In genomic region chr22:26632422-26633155, GRCh38 we compare ENCODE assay signal across 24 cellular contexts. TPM values are rescaled to one million over a fixed set of nuclear protein-coding genes. Genes with fewer than 3 reads are reported as not detected.
DNase-seq lines count a peak whose midpoint lies in the region; ATAC-seq, FAIRE-seq and TF ChIP-seq lines count a peak whose summit lies in the region.
"Had no signal": no experiment of that assay in that cellular context is flagged by ENCODE, and none has a peak within 500 bp of the region (broad histone marks: within the 10 kb centered on the region; RNA-seq: fewer than 3 reads in every experiment).

No MANE protein-coding gene starts in this region.

- H3K4me2 ChIP-seq in Loucy (ENCODE audit: low read depth, low read length, poor library complexity, severe bottlenecking) = peak overlapping the region; percentile 48
- peak overlapping the region; percentile 77 for H3K4me2 ChIP-seq in K562 (ENCODE audit: insufficient read depth, low read length)
- H3K4me2 ChIP-seq in smooth muscle cell = peak overlapping the region; percentile 26

- in situ Hi-C loops in K562 (cut with MboI) = no loop called here

- H3K9me1 ChIP-seq in K562 (ENCODE audit: control insufficient read depth, insufficient read depth, low read length) = peaks cover 4% of the 10 kb centered on the region

- H3K36me3 ChIP-seq in Loucy (ENCODE audit: insufficient read depth, low read length) (no peaks in the 10 kb centered on the region), K562 (ENCODE audit: control insufficient read depth, insufficient read depth, low read length) (no peaks in the 10 kb centered on the region), smooth muscle cell (ENCODE audit: low read depth) (no peaks in the 10 kb centered on the region), WERI-Rb-1 (no peaks in the 10 kb centered on the region)
- H3K36me3 ChIP-seq: BE2C, tibial nerve had no signal

- no peaks in the 10 kb centered on the region for H3K9me2 ChIP-seq in Loucy (replicated peaks; ENCODE audit: low read depth, low read length)

- TF ChIP-seq CTCF in Loucy (conservative IDR thresholded peaks at IDR 0.05; ENCODE audit: low read length) = no peak
- no peak for TF ChIP-seq CTCF in K562 (IDR thresholded peaks at IDR 0.05 in 2 of 3, conservative IDR thresholded peaks at IDR 0.05 in 1 of 3; ENCODE audit: insufficient read depth in 2 of 3, low read depth in 1 of 3, low read length in 3 of 3)
- no peak for TF ChIP-seq CTCF in smooth muscle cell (IDR thresholded peaks at IDR 0.05; ENCODE audit: borderline replicate concordance, insufficient read depth, poor library complexity, severe bottlenecking)
- no peak for TF ChIP-seq CTCF in WERI-Rb-1 (IDR thresholded peaks at IDR 0.05; ENCODE audit: low read depth, low read length)

- H3F3A ChIP-seq in Loucy (ENCODE audit: low read depth) (no peaks in the 10 kb centered on the region), smooth muscle cell (ENCODE audit: low read depth) (no peaks in the 10 kb centered on the region)

- 0% methylated on average over 8 of the region's 8 CpGs for WGBS in K562 (ENCODE audit: insufficient coverage, low coverage, missing lambda C conversion rate)
- 47% methylated on average over 8 of the region's 8 CpGs for WGBS in right cardiac atrium
- WGBS in smooth muscle cell (ENCODE audit: low lambda C conversion rate) = 60% methylated on average over 8 of the region's 8 CpGs

- H3K79me2 ChIP-seq in Loucy (ENCODE audit: insufficient read depth, low read length) = no peaks in the 10 kb centered on the region
- peaks cover 7% of the 10 kb centered on the region; the same call in 1 of the 3 replicates for H3K79me2 ChIP-seq in K562 (ENCODE audit: control insufficient read depth, insufficient read depth, low read length)
- no peaks in the 10 kb centered on the region for H3K79me2 ChIP-seq in smooth muscle cell (ENCODE audit: low read depth)

- H4K20me1 ChIP-seq in Loucy (ENCODE audit: insufficient read depth, low read length, poor library complexity, severe bottlenecking) (no peaks in the 10 kb centered on the region), K562 (replicated peaks; ENCODE audit: control insufficient read depth, insufficient read depth, low read length) (no peaks in the 10 kb centered on the region), smooth muscle cell (ENCODE audit: low read depth) (no peaks in the 10 kb centered on the region)

- H2AFZ ChIP-seq in Loucy (ENCODE audit: low read length) (peak overlapping the region; percentile 72), K562 (ENCODE audit: low read depth, low read length) (peak overlapping the region; percentile 63), smooth muscle cell (ENCODE audit: low read depth) (peak overlapping the region; percentile 94)

- H3K27me3 ChIP-seq in Loucy (ENCODE audit: insufficient read depth, low read length, poor library complexity, severe bottlenecking) (no peaks in the 10 kb centered on the region), K562 (ENCODE audit: control insufficient read depth in 2 of 2, insufficient read depth in 2 of 2, low read length in 2 of 2) (no peaks in the 10 kb centered on the region), right cardiac atrium (ENCODE audit: control insufficient read depth, insufficient read depth) (no peaks in the 10 kb centered on the region), smooth muscle cell (ENCODE audit: low read depth) (no peaks in the 10 kb centered on the region), WERI-Rb-1 (ENCODE audit: insufficient read depth, low read depth, severe bottlenecking) (no peaks in the 10 kb centered on the region)
- H3K27me3 ChIP-seq: BE2C had no signal

- intact Hi-C loops in K562 (cut with micrococcal nuclease) (no loop called here), right cardiac atrium (cut with DNase I) (no loop called here)

- no peaks in the 10 kb centered on the region for H3K9me3 ChIP-seq in Loucy (ENCODE audit: insufficient read depth, low read depth, low read length)
- peaks cover 2% of the 10 kb centered on the region; the same call in 1 of the 2 replicates for H3K9me3 ChIP-seq in K562 (replicated peaks; ENCODE audit: control insufficient read depth, insufficient read depth, low read depth, low read length)
- H3K9me3 ChIP-seq in right cardiac atrium (ENCODE audit: control insufficient read depth, low read length) = peaks cover 2% of the 10 kb centered on the region
- no peaks in the 10 kb centered on the region for H3K9me3 ChIP-seq in smooth muscle cell (replicated peaks; ENCODE audit: low read depth)
- no peaks in the 10 kb centered on the region for H3K9me3 ChIP-seq in WERI-Rb-1 (ENCODE audit: severe bottlenecking)

- TSS peak; percentile 73 for BruUV-seq in K562 (replicated peaks; lab: Mats Ljungman, UMichigan)

- peak; percentile 69 for TF ChIP-seq POLR2A in K562 (conservative IDR thresholded peaks at IDR 0.05)

- CTCF ChIA-PET in K562 (lab: Yijun Ruan, JAX; ENCODE audit: low intra/inter-chr PET ratio) = no interaction called here

- ATAC-seq in K562 (peak; percentile 88), right cardiac atrium (peak; percentile 81 to 96), HG02938 (IDR thresholded peaks at IDR 0.05; ENCODE audit: unreplicated experiment) (no peak), HG03442 (IDR thresholded peaks at IDR 0.05; ENCODE audit: unreplicated experiment) (no peak)
- ATAC-seq: activated CD8-positive, alpha-beta T cell treated with anti-CD3 and anti-CD28 coated beads, Interleukin-2, amount 10 ng/mL, durations not matched to agents 7 days and 5 days; activated T-cell treated with anti-CD3 and anti-CD28 coated beads, Interleukin-2, amount 50 U/mL, for 72 hours; naive thymus-derived CD4-positive, alpha-beta T cell; PC-3 had no signal

- TF ChIP-seq RAD21 in K562 (CRISPR knock-in tag; conservative IDR thresholded peaks at IDR 0.05 in 1 of 2, IDR thresholded peaks at IDR 0.05 in 1 of 2) = no peak; a peak in 2 of 4 replicates

- H3K4me3 ChIP-seq in Loucy (ENCODE audit: low read length, poor library complexity, severe bottlenecking) = peak overlapping the region; percentile 19
- peak overlapping the region; percentile 15; the same call in 1 of the 2 replicates for H3K4me3 ChIP-seq in K562
- H3K4me3 ChIP-seq in right cardiac atrium (ENCODE audit: low read length) = no peak overlapping the region
- H3K4me3 ChIP-seq in smooth muscle cell = no peak overlapping the region
- no peak overlapping the region for H3K4me3 ChIP-seq in WERI-Rb-1 (ENCODE audit: low read depth, low read length)
- H3K4me3 ChIP-seq: tibial nerve had no signal

- peaks cover 19% of the 10 kb centered on the region for H3K4me1 ChIP-seq in Loucy (ENCODE audit: insufficient read depth, low read length, poor library complexity, severe bottlenecking)
- peaks cover 20 to 49% of the 10 kb centered on the region in 2 experiments for H3K4me1 ChIP-seq in K562 (replicated peaks in 1 of 2; ENCODE audit: control insufficient read depth in 2 of 2, insufficient read depth in 2 of 2, low read length in 2 of 2)
- H3K4me1 ChIP-seq in right cardiac atrium (ENCODE audit: control insufficient read depth, insufficient read depth, low read length) = peaks cover 2% of the 10 kb centered on the region
- H3K4me1 ChIP-seq in smooth muscle cell (ENCODE audit: low read depth) = peaks cover 5% of the 10 kb centered on the region
- H3K4me1 ChIP-seq: tibial nerve had no signal

- peak; percentile 97 for TF ChIP-seq EP300 in K562 (IDR thresholded peaks at IDR 0.05; ENCODE audit: low read length)

- FAIRE-seq in K562 (lab: Jason Lieb, UNC) = peak; percentile 94
- FAIRE-seq: GM12891, TTC549 had no signal

- H3K9ac ChIP-seq in Loucy (ENCODE audit: low read depth, low read length, poor library complexity, severe bottlenecking) (peak overlapping the region; percentile 11), K562 (ENCODE audit: insufficient read depth in 1 of 2, low read depth in 2 of 2, low read length in 2 of 2) (peak overlapping the region in 1 of 2 experiments; percentile 57; a peak in 2 of 4 replicates), smooth muscle cell (ENCODE audit: low read depth) (no peak overlapping the region)

- POLR2A ChIA-PET in K562 (lab: Yijun Ruan, JAX) = interaction anchor here (0.6 to 1.9 kb wide), 4 partner anchors 9 to 113 kb away, joined by 3 to 12 read pairs (median 3); partner anchors contain the start of genes CRYBA4 and TPST2

- H3K27ac ChIP-seq in K562 (ENCODE audit: extremely low read depth, low read depth, low read length) = peak overlapping the region; percentile 87
- H3K27ac ChIP-seq in right cardiac atrium (ENCODE audit: low read length) = peak overlapping the region; percentile 58
- no peak overlapping the region for H3K27ac ChIP-seq in smooth muscle cell (ENCODE audit: low read depth)
- H3K27ac ChIP-seq in WERI-Rb-1 = no peak overlapping the region
- H3K27ac ChIP-seq: tibial nerve had no signal

- DNase-seq in K562 (ENCODE audit: extremely low read depth in 1 of 4, low spot score in 3 of 4) (peak; percentile 85 to 90 (median 86)), right cardiac atrium (no peak), smooth muscle cell (lab: John Stamatoyannopoulos, UW; ENCODE audit: unreplicated experiment) (no peak), WERI-Rb-1 (no peak)
- DNase-seq in activated naive CD4-positive, alpha-beta T cell treated with anti-CD3 and anti-CD28 coated beads, Interleukin-2, amount 50 U/mL, for 16 hours = no peak
- DNase-seq: activated CD8-positive, alpha-beta T cell treated with anti-CD3 and anti-CD28 coated beads, Interleukin-2, amount 10 ng/mL, durations not matched to agents 7 days and 5 days; activated T-cell treated with anti-CD3 and anti-CD28 coated beads, Interleukin-2, amount 50 U/mL, for 72 hours; BE2C; GDM1; naive thymus-derived CD4-positive, alpha-beta T cell; NCI-H2029; NCI-H510A treated with DMSO at 0.1 percent for 48 hours; PC-3; stimulated activated CD4-positive, alpha-beta T cell treated with anti-CD3 and anti-CD28 coated beads, Interleukin-12 subunit alpha, Interleukin-12 subunit beta, amount 100 ng/mL, for 4 hours had no signal

RNA-seq across cellular contexts. Expression of gene CRYBA4, which starts 10.8 kb away (rescaled TPM):
- 0.56 TPM in 1 of 2 replicates, not detected in the other for total RNA-seq in K562 (2011; cell fraction: chromatin; rRNA removed; ENCODE audit: low replicate concordance)
- total RNA-seq in K562 (2011; cell fraction: nucleolus; rRNA removed) = 0.67 TPM in 1 of 2 replicates, not detected in the other
- total RNA-seq in K562 (2011; cell fraction: nucleoplasm; rRNA removed) = not detected in 2 replicates
- total RNA-seq in K562 (2014; rRNA removed) = 0.73 and 1.6 TPM in 2 replicates
- 0.32 and 0.76 TPM in 2 replicates for total RNA-seq in K562 (2014; rRNA removed; fragmentation: Illumina TruSeq; extraction: Trizol)
- 0.34 and 0.69 TPM in 2 replicates for total RNA-seq in K562 (2015; rRNA removed; fragmentation: Illumina TruSeq; extraction: Trizol)
- total RNA-seq in K562 (2021) = 3.3 and 3.9 TPM in 2 replicates
- polyA plus RNA-seq in K562 (2011; rRNA removed) = 1.7 and 1.9 TPM in 2 replicates
- 0.47 and 1.5 TPM in 2 replicates for polyA plus RNA-seq in K562 (2011; cell fraction: cytosol; rRNA removed)
- 0.35 and 1.1 TPM in 2 replicates for polyA plus RNA-seq in K562 (2011; cell fraction: nucleus; rRNA removed)
- 1.7 and 2.1 TPM in 2 replicates for polyA plus RNA-seq in K562 (2012)
- polyA plus RNA-seq in K562 (2014; fragmentation: Illumina TruSeq; extraction: Trizol) = 0.59 and 0.60 TPM in 2 replicates
- 1 to 10 TPM; 1.6 to 2.1 TPM for polyA plus RNA-seq in K562 (2014; fragmentation: Nextera tagmentation; extraction: Ambion mirVana)
- polyA plus RNA-seq in K562 (2014; rRNA removed) = 0.93 and 2.1 TPM in 2 replicates
- polyA minus RNA-seq in K562 (2011; rRNA and poly(A)+ RNA removed) = not detected in 2 replicates
- not detected in 2 replicates for polyA minus RNA-seq in K562 (2011; cell fraction: cytosol; rRNA and poly(A)+ RNA removed)
- polyA minus RNA-seq in K562 (2011; cell fraction: nucleus; rRNA and poly(A)+ RNA removed) = not detected in 2 replicates
- not detected for total RNA-seq in right cardiac atrium
- not detected for polyA plus RNA-seq in right cardiac atrium
- total RNA-seq in smooth muscle cell = 4.9 TPM in 1 of 2 replicates, not detected in the other
- 1.1 and 1.8 TPM in 2 replicates for polyA plus RNA-seq in smooth muscle cell
- total RNA-seq: activated CD8-positive, alpha-beta T cell treated with anti-CD3 and anti-CD28 coated beads, Interleukin-2, amount 10 ng/mL, durations not matched to agents 7 days and 5 days; bronchial epithelial cell; fibroblast of lung; naive thymus-derived CD4-positive, alpha-beta T cell; PC-3; posterior vena cava; tibial nerve had no signal
- polyA plus RNA-seq: fibroblast of lung; naive thymus-derived CD4-positive, alpha-beta T cell had no signal

RNA-seq across cellular contexts. Expression of gene CRYBB1, which starts 14.8 kb away (rescaled TPM):
- total RNA-seq in K562 (2011; cell fraction: chromatin; rRNA removed; ENCODE audit: low replicate concordance) = not detected in 2 replicates
- not detected in 2 replicates for total RNA-seq in K562 (2011; cell fraction: nucleolus; rRNA removed)
- total RNA-seq in K562 (2011; cell fraction: nucleoplasm; rRNA removed) = not detected in 2 replicates
- total RNA-seq in K562 (2014; rRNA removed) (0.29 and 0.45 TPM in 2 replicates), K562 (2014; rRNA removed; fragmentation: Illumina TruSeq; extraction: Trizol) (not detected in 2 replicates), K562 (2015; rRNA removed; fragmentation: Illumina TruSeq; extraction: Trizol) (not detected in 2 replicates), K562 (2021) (0.16 and 0.22 TPM in 2 replicates), right cardiac atrium (1 to 10 TPM in 2 of 4 donors, under 1 TPM in 2; 0.48 to 1.3 (median 0.99) TPM), smooth muscle cell (0.27 TPM in 1 of 2 replicates, not detected in the other)
- polyA plus RNA-seq in K562 (2011; rRNA removed) (0.12 and 0.17 TPM in 2 replicates), K562 (2014; fragmentation: Illumina TruSeq; extraction: Trizol) (0.26 and 0.33 TPM in 2 replicates), K562 (2014; fragmentation: Nextera tagmentation; extraction: Ambion mirVana) (under 1 TPM; 0.18 to 0.41 TPM), K562 (2014; rRNA removed) (0.38 and 0.42 TPM in 2 replicates), right cardiac atrium (0.25 TPM), smooth muscle cell (not detected in 2 replicates)
- 0.53 and 1.1 TPM in 2 replicates for polyA plus RNA-seq in K562 (2011; cell fraction: cytosol; rRNA removed)
- polyA plus RNA-seq in K562 (2011; cell fraction: nucleus; rRNA removed) = not detected in 2 replicates
- 0.12 and 0.42 TPM in 2 replicates for polyA plus RNA-seq in K562 (2012)
- not detected in 2 replicates for polyA minus RNA-seq in K562 (2011; rRNA and poly(A)+ RNA removed)
- not detected in 2 replicates for polyA minus RNA-seq in K562 (2011; cell fraction: cytosol; rRNA and poly(A)+ RNA removed)
- not detected in 2 replicates for polyA minus RNA-seq in K562 (2011; cell fraction: nucleus; rRNA and poly(A)+ RNA removed)
- total RNA-seq: activated CD8-positive, alpha-beta T cell treated with anti-CD3 and anti-CD28 coated beads, Interleukin-2, amount 10 ng/mL, durations not matched to agents 7 days and 5 days; activated T-cell treated with anti-CD3 and anti-CD28 coated beads, Interleukin-2, amount 50 U/mL, for 72 hours; bronchial epithelial cell; fibroblast of lung; naive thymus-derived CD4-positive, alpha-beta T cell; PC-3; SK-MEL-5 had no signal
- polyA plus RNA-seq: fibroblast of lung; naive thymus-derived CD4-positive, alpha-beta T cell had no signal

RNA-seq across cellular contexts. Expression of gene MIAT, which starts 24.8 kb away (rescaled TPM):
- 3.3 and 4.4 TPM in 2 replicates for total RNA-seq in K562 (2011; cell fraction: chromatin; rRNA removed; ENCODE audit: low replicate concordance)
- total RNA-seq in K562 (2011; cell fraction: nucleolus; rRNA removed) = 2.5 TPM in 2 replicates
- total RNA-seq in K562 (2011; cell fraction: nucleoplasm; rRNA removed) = 4.2 and 6.1 TPM in 2 replicates
- total RNA-seq in K562 (2014; rRNA removed) (0.24 and 0.32 TPM in 2 replicates), K562 (2014; rRNA removed; fragmentation: Illumina TruSeq; extraction: Trizol) (0.35 and 0.58 TPM in 2 replicates), K562 (2015; rRNA removed; fragmentation: Illumina TruSeq; extraction: Trizol) (0.30 and 0.58 TPM in 2 replicates), K562 (2021) (0.63 and 0.93 TPM in 2 replicates), right cardiac atrium (1 to 10 TPM; 1.3 to 2.7 (median 1.5) TPM), smooth muscle cell (2.8 and 7.0 TPM in 2 replicates)
- polyA plus RNA-seq in K562 (2011; rRNA removed) (0.55 and 0.63 TPM in 2 replicates), K562 (2014; fragmentation: Illumina TruSeq; extraction: Trizol) (0.19 and 0.39 TPM in 2 replicates), K562 (2014; fragmentation: Nextera tagmentation; extraction: Ambion mirVana) (under 1 TPM; 0.03 to 0.04 TPM), K562 (2014; rRNA removed) (0.34 and 0.61 TPM in 2 replicates), right cardiac atrium (0.45 TPM), smooth muscle cell (0.16 and 5.1 TPM in 2 replicates)
- polyA plus RNA-seq in K562 (2011; cell fraction: cytosol; rRNA removed) = 0.21 and 0.40 TPM in 2 replicates
- polyA plus RNA-seq in K562 (2011; cell fraction: nucleus; rRNA removed) = 2.2 and 2.7 TPM in 2 replicates
- polyA plus RNA-seq in K562 (2012) = 0.68 and 0.78 TPM in 2 replicates
- 0.95 and 1.1 TPM in 2 replicates for polyA minus RNA-seq in K562 (2011; rRNA and poly(A)+ RNA removed)
- not detected in 2 replicates for polyA minus RNA-seq in K562 (2011; cell fraction: cytosol; rRNA and poly(A)+ RNA removed)
- 1.6 TPM in 2 replicates for polyA minus RNA-seq in K562 (2011; cell fraction: nucleus; rRNA and poly(A)+ RNA removed)

RNA-seq across cellular contexts. Expression of gene TPST2, which starts 42.7 kb away (rescaled TPM):
- total RNA-seq in K562 (2011; cell fraction: chromatin; rRNA removed; ENCODE audit: low replicate concordance) = 183 and 357 TPM in 2 replicates
- 260 and 261 TPM in 2 replicates for total RNA-seq in K562 (2011; cell fraction: nucleolus; rRNA removed)
- total RNA-seq in K562 (2011; cell fraction: nucleoplasm; rRNA removed) = 278 and 313 TPM in 2 replicates
- total RNA-seq in K562 (2014; rRNA removed) (73.7 and 94.7 TPM in 2 replicates), K562 (2014; rRNA removed; fragmentation: Illumina TruSeq; extraction: Trizol) (26.3 and 26.6 TPM in 2 replicates), K562 (2015; rRNA removed; fragmentation: Illumina TruSeq; extraction: Trizol) (34.7 and 38.8 TPM in 2 replicates), K562 (2021) (88.7 and 92.1 TPM in 2 replicates), right cardiac atrium (10 to 100 TPM; 30.5 to 55.2 (median 36.9) TPM), smooth muscle cell (44.1 and 44.8 TPM in 2 replicates)
- polyA plus RNA-seq in K562 (2011; rRNA removed) (123 and 126 TPM in 2 replicates), K562 (2014; fragmentation: Illumina TruSeq; extraction: Trizol) (60.1 and 64.7 TPM in 2 replicates), K562 (2014; fragmentation: Nextera tagmentation; extraction: Ambion mirVana) (10 to 100 TPM; 14.2 to 18.2 TPM), K562 (2014; rRNA removed) (85.0 and 92.3 TPM in 2 replicates), right cardiac atrium (27.6 TPM), smooth muscle cell (48.5 and 50.2 TPM in 2 replicates)
- 164 and 307 TPM in 2 replicates for polyA plus RNA-seq in K562 (2011; cell fraction: cytosol; rRNA removed)
- 121 and 197 TPM in 2 replicates for polyA plus RNA-seq in K562 (2011; cell fraction: nucleus; rRNA removed)
- 61.7 and 68.9 TPM in 2 replicates for polyA plus RNA-seq in K562 (2012)
- polyA minus RNA-seq in K562 (2011; rRNA and poly(A)+ RNA removed) = 55.9 and 90.2 TPM in 2 replicates
- 71.9 and 98.8 TPM in 2 replicates for polyA minus RNA-seq in K562 (2011; cell fraction: cytosol; rRNA and poly(A)+ RNA removed)
- polyA minus RNA-seq in K562 (2011; cell fraction: nucleus; rRNA and poly(A)+ RNA removed) = 53.2 and 63.2 TPM in 2 replicates

Comparison
In these comparisons a context has a peak if more than half of its experiments do, and no peak if none do; other contexts are left out.
1. H3K4me2 ChIP-seq: peak in every context shown above with its lines; median percentile 77 in K562; 48 in Loucy; 26 in smooth muscle cell.
2. H3K4me3 ChIP-seq: peak in Loucy (single experiment) and K562 (single experiment); none in right cardiac atrium (single experiment), smooth muscle cell (single experiment) and WERI-Rb-1 (single experiment).
3. ATAC-seq: peak in K562 (single experiment) and right cardiac atrium (2 of 2); none in HG02938 (single experiment) and HG03442 (single experiment).
4. DNase-seq: peak in K562 (4 of 4); none in right cardiac atrium (0 of 3), smooth muscle cell (single experiment), activated naive CD4-positive, alpha-beta T cell treated with anti-CD3 and anti-CD28 coated beads, Interleukin-2, amount 50 U/mL, for 16 hours (single experiment) and WERI-Rb-1 (single experiment).
5. H3K27ac ChIP-seq: peak in K562 (single experiment) and right cardiac atrium (single experiment); none in smooth muscle cell (single experiment) and WERI-Rb-1 (single experiment).
6. Peak in every context shown above with its lines, with median percentiles within 50 percentile points of each other: H2AFZ ChIP-seq.